Comparison of ENCODE assay signal across 1 cellular context in genomic region chr1:56516539-56517252, GRCh38.
A peak's percentile ranks its signal among the peaks of the same experiment; 100 is the strongest.
TF ChIP-seq lines count a peak whose summit lies in the region.

No MANE protein-coding gene starts in this region.

TF ChIP-seq in K562, 482 proteins besides CTCF, POLR2A, EP300 and RAD21 (continued from another document and continues in another):
- no peak for TF ChIP-seq TRIM25 (IDR thresholded peaks at IDR 0.05; ENCODE audit: borderline replicate concordance)
- 0 out of 4 replicates have a peak, but pooled peaks of 1 of the 2 experiments have one; percentile 15 for TF ChIP-seq TRIM24 (IDR thresholded peaks at IDR 0.05)
- TF ChIP-seq TAF15 (IDR thresholded peaks at IDR 0.05; ENCODE audit: low read depth, low read length) = no peak
- TF ChIP-seq ASH1L (IDR thresholded peaks at IDR 0.05; ENCODE audit: borderline replicate concordance, low read depth, partially characterized antibody) = peak; percentile 36
- TF ChIP-seq PRMT5 (CRISPR knock-in tag; IDR thresholded peaks at IDR 0.05) = no peak
- TF ChIP-seq NEUROD1 (IDR thresholded peaks at IDR 0.05; ENCODE audit: borderline replicate concordance, low read depth, low read length, partially characterized antibody) = no peak
- TF ChIP-seq SNIP1 (IDR thresholded peaks at IDR 0.05; ENCODE audit: low read depth) = no peak
- TF ChIP-seq ELF1 (tag; IDR thresholded peaks at IDR 0.05) = peak; percentile 79
- TF ChIP-seq ZNF695 (CRISPR knock-in tag; IDR thresholded peaks at IDR 0.05) = no peak
- no peak for TF ChIP-seq XRCC3 (IDR thresholded peaks at IDR 0.05)
- peak; percentile 83 for TF ChIP-seq SMARCE1 (IDR thresholded peaks at IDR 0.05)
- TF ChIP-seq SMARCA4 (IDR thresholded peaks at IDR 0.05) = peak; percentile 88
- TF ChIP-seq DPF2 (IDR thresholded peaks at IDR 0.05) = peak; percentile 95
- peak; percentile 37; the same call in 1 of the 2 replicates for TF ChIP-seq KLF16 (IDR thresholded peaks at IDR 0.05)
- 0 out of 2 replicates have a peak, but pooled peaks have one; percentile 72 for TF ChIP-seq ARID3A (IDR thresholded peaks at IDR 0.05; ENCODE audit: borderline replicate concordance, low read depth, low read length)
- TF ChIP-seq NONO (IDR thresholded peaks at IDR 0.05; ENCODE audit: low read depth in 2 of 2, low read length in 1 of 2) = no peak
- TF ChIP-seq RCOR1 (IDR thresholded peaks at IDR 0.05; ENCODE audit: borderline replicate concordance in 1 of 2, low read depth in 2 of 2, low read length in 2 of 2) = peak; percentile 37 to 92; a peak in 3 of 4 replicates
- TF ChIP-seq DDX20 (tag; IDR thresholded peaks at IDR 0.05; ENCODE audit: low read depth) = no peak
- TF ChIP-seq RREB1 (CRISPR knock-in tag; IDR thresholded peaks at IDR 0.05) = no peak
- TF ChIP-seq FOXJ3 (CRISPR knock-in tag; IDR thresholded peaks at IDR 0.05) = no peak
- TF ChIP-seq HSF4 (CRISPR knock-in tag; IDR thresholded peaks at IDR 0.05; ENCODE audit: borderline replicate concordance) = no peak
- TF ChIP-seq ETV6 (IDR thresholded peaks at IDR 0.05; ENCODE audit: borderline replicate concordance in 1 of 2, low read depth in 2 of 2, low read length in 1 of 2) = peak in 1 of 2 experiments; percentile 77; a peak in 2 of 4 replicates
- TF ChIP-seq ETV6 (CRISPR knock-in tag; IDR thresholded peaks at IDR 0.05; ENCODE audit: borderline replicate concordance) = no peak
- TF ChIP-seq KDM1A (IDR thresholded peaks at IDR 0.05) = peak; percentile 78 to 87
- peak; percentile 80 for TF ChIP-seq ARID1B (IDR thresholded peaks at IDR 0.05)
- TF ChIP-seq ZBTB43 (CRISPR knock-in tag; IDR thresholded peaks at IDR 0.05) = no peak
- TF ChIP-seq FOXA3 (CRISPR knock-in tag; conservative IDR thresholded peaks at IDR 0.05 in 1 of 2, IDR thresholded peaks at IDR 0.05 in 1 of 2) = no peak
- peak; percentile 89 for TF ChIP-seq JUND (IDR thresholded peaks at IDR 0.05; ENCODE audit: borderline replicate concordance, low read depth, low read length)
- TF ChIP-seq JUND (tag; IDR thresholded peaks at IDR 0.05; ENCODE audit: borderline replicate concordance, low read depth, low read length) = peak; percentile 86; the same call in 2 of the 3 replicates
- peak in 1 of 2 experiments; percentile 26 for TF ChIP-seq AFF1 (IDR thresholded peaks at IDR 0.05; ENCODE audit: low read depth in 1 of 2, partially characterized antibody in 2 of 2)
- peak; percentile 60; the same call in 1 of the 2 replicates for TF ChIP-seq ZNF395 (CRISPR knock-in tag; IDR thresholded peaks at IDR 0.05)
- TF ChIP-seq KLF1 (tag; IDR thresholded peaks at IDR 0.05) = no peak
- TF ChIP-seq HLTF (IDR thresholded peaks at IDR 0.05) = no peak
- TF ChIP-seq ZNF592 (IDR thresholded peaks at IDR 0.05) = peak; percentile 26
- TF ChIP-seq TFAP4 (CRISPR knock-in tag; IDR thresholded peaks at IDR 0.05; ENCODE audit: borderline replicate concordance) = no peak
